In the genomic region with DNA sequence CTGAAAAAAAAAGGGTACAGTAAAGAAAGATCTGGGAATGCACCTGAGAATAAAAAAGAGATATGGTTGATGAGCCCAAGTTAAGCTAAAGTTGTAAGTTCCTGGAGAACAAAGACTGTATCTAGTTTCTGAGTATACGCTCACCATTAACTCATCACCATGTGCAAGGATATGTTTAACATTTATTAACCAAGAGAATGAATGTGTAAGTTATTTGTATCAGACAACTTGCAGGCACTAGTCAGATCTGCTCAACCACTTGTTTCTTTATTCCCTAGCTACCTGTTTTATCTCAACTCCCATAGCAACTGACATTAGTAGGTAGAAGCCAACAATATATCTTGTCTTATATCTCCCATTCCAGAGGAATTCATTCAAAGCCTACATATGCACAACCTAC, we compare ENCODE assay signal across 21 cellular contexts.
A peak's percentile ranks its signal among the peaks of the same experiment; 100 is the strongest.
DNase-seq lines count a peak whose midpoint lies in the region; ATAC-seq and TF ChIP-seq lines count a peak whose summit lies in the region.
"Had no signal": no experiment of that assay in that cellular context is flagged by ENCODE, and none has a peak within 500 bp of the region (broad histone marks: within the 10 kb centered on the region; RNA-seq: fewer than 3 reads in every experiment).

No MANE protein-coding gene starts in this region.

- H3K9ac ChIP-seq in endodermal cell (ENCODE audit: extremely low read depth, low read length, poor library complexity, severe bottlenecking) = no peak overlapping the region
- H3K9ac ChIP-seq: BLaER1, GM23248 had no signal

- H3K36me3 Mint-ChIP-seq in endodermal cell (ENCODE audit: low read depth) = no peaks in the 10 kb centered on the region
- H3K36me3 Mint-ChIP-seq: CD4-positive, alpha-beta memory T cell had no signal

- H3K27ac ChIP-seq in endodermal cell (ENCODE audit: low read depth, low read length) = no peak overlapping the region
- H3K27ac ChIP-seq: BLaER1, GM23248, PC-9 had no signal

- no CpG with 5 or more reads among the region's 1 CpG for WGBS in endodermal cell (ENCODE audit: insufficient coverage in 1 of 2, insufficient read length in 1 of 2), 2 experiments

- no peaks in the 10 kb centered on the region for H3K4me1 Mint-ChIP-seq in endodermal cell
- H3K4me1 Mint-ChIP-seq: CD4-positive, alpha-beta memory T cell had no signal

- ATAC-seq in GM18907 (IDR thresholded peaks at IDR 0.05; ENCODE audit: unreplicated experiment) = peak; percentile 90
- peak; percentile 66 for ATAC-seq in HG02938 (IDR thresholded peaks at IDR 0.05; ENCODE audit: unreplicated experiment)
- peak; percentile 46 for ATAC-seq in HG03342 (IDR thresholded peaks at IDR 0.05; ENCODE audit: unreplicated experiment)
- ATAC-seq in GM19035 (IDR thresholded peaks at IDR 0.05; ENCODE audit: unreplicated experiment) = no peak
- ATAC-seq in GM19328 (IDR thresholded peaks at IDR 0.05; ENCODE audit: unreplicated experiment) = no peak

- no peaks in the 10 kb centered on the region for H3K9me3 Mint-ChIP-seq in endodermal cell

- H3K27me3 Mint-ChIP-seq in endodermal cell (ENCODE audit: insufficient read depth) = peaks cover 9% of the 10 kb centered on the region

- H3K4me3 ChIP-seq in kidney epithelial cell (ENCODE audit: low read depth, low read length) = no peak overlapping the region
- H3K4me3 ChIP-seq in endodermal cell (ENCODE audit: low read length) = no peak overlapping the region
- H3K4me3 ChIP-seq: BLaER1, GM23248, PC-9 had no signal

- no peaks in the 10 kb centered on the region for H3K4me1 ChIP-seq in endodermal cell (ENCODE audit: control insufficient read depth, insufficient read depth, low read length)
- H3K4me1 ChIP-seq: BLaER1 had no signal

- H3K27ac Mint-ChIP-seq in endodermal cell = no peak overlapping the region
- H3K27ac Mint-ChIP-seq: CD4-positive, alpha-beta memory T cell had no signal

- DNase-seq in kidney epithelial cell (ENCODE audit: low read depth) (peak; percentile 7), NCI-H2107 treated with DMSO at 0.1 percent for 48 hours (lab: John Stamatoyannopoulos, UW; ENCODE audit: unreplicated experiment) (no peak), endodermal cell (no peak)
- DNase-seq: CD4-positive, alpha-beta memory T cell; DMS53; GM23248; HCEC 1CT; MM.1S; NCI-H1092 treated with DMSO at 0.1 percent for 48 hours; NCI-H2081; NCI-H2227 treated with DMSO at 0.1 percent for 48 hours; NCI-H524 treated with DMSO at 0.1 percent for 48 hours; PC-9; T-helper 1 cell; T-helper 9 cell had no signal

- no peaks in the 10 kb centered on the region for H3K9me3 ChIP-seq in endodermal cell (ENCODE audit: control insufficient read depth, low read length)
- H3K9me3 ChIP-seq: BLaER1 had no signal

- TF ChIP-seq CTCF in kidney epithelial cell (IDR thresholded peaks at IDR 0.05; ENCODE audit: insufficient read depth, low read length, poor library complexity, severe bottlenecking) = no peak
- no peak for TF ChIP-seq CTCF in endodermal cell (conservative IDR thresholded peaks at IDR 0.05)

- H3K4me3 Mint-ChIP-seq in endodermal cell = no peak overlapping the region
- H3K4me3 Mint-ChIP-seq: CD4-positive, alpha-beta memory T cell had no signal

- H3K36me3 ChIP-seq in kidney epithelial cell (ENCODE audit: control insufficient read depth, insufficient read depth, low read length) = no peaks in the 10 kb centered on the region
- no peaks in the 10 kb centered on the region for H3K36me3 ChIP-seq in endodermal cell (ENCODE audit: control insufficient read depth, insufficient read depth, low read length)
- H3K36me3 ChIP-seq: BLaER1 had no signal

- H3K27me3 ChIP-seq in kidney epithelial cell (ENCODE audit: control insufficient read depth, insufficient read depth, low read length) (no peaks in the 10 kb centered on the region), endodermal cell (ENCODE audit: control insufficient read depth, insufficient read depth, low read length, poor library complexity, severe bottlenecking) (no peaks in the 10 kb centered on the region)
- H3K27me3 ChIP-seq: BLaER1 had no signal

Comparison
In these comparisons a context has a peak if more than half of its experiments do, and no peak if none do; other contexts are left out.
1. ATAC-seq: peak in GM18907 (single experiment), HG02938 (single experiment) and HG03342 (single experiment); none in GM19035 (single experiment) and GM19328 (single experiment).